ENCODE assay signal across 13 cellular contexts in genomic region chr4:142091691-142092182, GRCh38.
A peak's percentile ranks its signal among the peaks of the same experiment; 100 is the strongest.
DNase-seq lines count a peak whose midpoint lies in the region; ATAC-seq, FAIRE-seq and TF ChIP-seq lines count a peak whose summit lies in the region.
"Had no signal": no experiment of that assay in that cellular context is flagged by ENCODE, and none has a peak within 500 bp of the region (broad histone marks: within the 10 kb centered on the region; RNA-seq: fewer than 3 reads in every experiment).

No MANE protein-coding gene starts in this region.

- no peak for FAIRE-seq in GM12891 (lab: Jason Lieb, UNC)
- no peak for FAIRE-seq in GM12892 (lab: Jason Lieb, UNC)

- no peaks in the 10 kb centered on the region for H3K27me3 Mint-ChIP-seq in activated T-helper 17 cell treated with anti-CD3 and anti-CD28 coated beads, Interleukin-2, amount 50 U/mL, for 72 hours
- H3K27me3 Mint-ChIP-seq: T-cell had no signal

- no peaks in the 10 kb centered on the region for H3K9me3 Mint-ChIP-seq in activated T-helper 17 cell treated with anti-CD3 and anti-CD28 coated beads, Interleukin-2, amount 50 U/mL, for 72 hours
- H3K9me3 Mint-ChIP-seq in stimulated activated effector memory CD8-positive, alpha-beta T cell treated with anti-CD3 and anti-CD28 coated beads, Interleukin-12 subunit alpha, Interleukin-12 subunit beta, amount 100 ng/mL, for 72 hours, result no peaks in the 10 kb centered on the region
- H3K9me3 Mint-ChIP-seq: T-cell had no signal

- peaks cover 73% of the 10 kb centered on the region for H3K36me3 Mint-ChIP-seq in activated T-helper 17 cell treated with anti-CD3 and anti-CD28 coated beads, Interleukin-2, amount 50 U/mL, for 72 hours (ENCODE audit: low read depth)
- H3K36me3 Mint-ChIP-seq in stimulated activated effector memory CD8-positive, alpha-beta T cell treated with anti-CD3 and anti-CD28 coated beads, Interleukin-12 subunit alpha, Interleukin-12 subunit beta, amount 100 ng/mL, for 72 hours, result peaks cover 32% of the 10 kb centered on the region

- no peak for TF ChIP-seq CTCF in gastrocnemius medialis (IDR thresholded peaks at IDR 0.05 in 4 of 5, conservative IDR thresholded peaks at IDR 0.05 in 1 of 5)

- peak overlapping the region; percentile 65 for H3K27ac Mint-ChIP-seq in activated T-helper 17 cell treated with anti-CD3 and anti-CD28 coated beads, Interleukin-2, amount 50 U/mL, for 72 hours
- H3K27ac Mint-ChIP-seq in stimulated activated effector memory CD8-positive, alpha-beta T cell treated with anti-CD3 and anti-CD28 coated beads, Interleukin-12 subunit alpha, Interleukin-12 subunit beta, amount 100 ng/mL, for 72 hours, result no peak overlapping the region

- TF ChIP-seq POLR2A in gastrocnemius medialis (IDR thresholded peaks at IDR 0.05) (no peak), GM12891 (IDR thresholded peaks at IDR 0.05; ENCODE audit: low read depth, low read length) (no peak), GM12892 (IDR thresholded peaks at IDR 0.05; ENCODE audit: low read depth, low read length) (no peak)

- in situ Hi-C loops in gastrocnemius medialis (cut with MboI; ENCODE audit: low sequenced_read_pairs in 4 of 4), result no loop called here

- ATAC-seq in activated T-helper 17 cell treated with anti-CD3 and anti-CD28 coated beads, Interleukin-2, amount 50 U/mL, for 72 hours (replicated peaks), result no peak
- peak in 1 of 2 donors; percentile 44 for ATAC-seq in gastrocnemius medialis
- no peak for ATAC-seq in stimulated activated effector memory CD8-positive, alpha-beta T cell treated with anti-CD3 and anti-CD28 coated beads, Interleukin-12 subunit alpha, Interleukin-12 subunit beta, amount 100 ng/mL, for 72 hours
- ATAC-seq: T-cell had no signal

- H3K27me3 ChIP-seq in gastrocnemius medialis, result no peaks in the 10 kb centered on the region
- H3K27me3 ChIP-seq: spleen had no signal

- no peaks in the 10 kb centered on the region for H3K9me3 ChIP-seq in gastrocnemius medialis
- H3K9me3 ChIP-seq: spleen had no signal

- H3K4me1 Mint-ChIP-seq in activated T-helper 17 cell treated with anti-CD3 and anti-CD28 coated beads, Interleukin-2, amount 50 U/mL, for 72 hours, result no peaks in the 10 kb centered on the region
- H3K4me1 Mint-ChIP-seq in stimulated activated effector memory CD8-positive, alpha-beta T cell treated with anti-CD3 and anti-CD28 coated beads, Interleukin-12 subunit alpha, Interleukin-12 subunit beta, amount 100 ng/mL, for 72 hours, result no peaks in the 10 kb centered on the region

- no peak overlapping the region for H3K4me3 Mint-ChIP-seq in activated T-helper 17 cell treated with anti-CD3 and anti-CD28 coated beads, Interleukin-2, amount 50 U/mL, for 72 hours
- no peak overlapping the region for H3K4me3 Mint-ChIP-seq in stimulated activated effector memory CD8-positive, alpha-beta T cell treated with anti-CD3 and anti-CD28 coated beads, Interleukin-12 subunit alpha, Interleukin-12 subunit beta, amount 100 ng/mL, for 72 hours
- H3K4me3 Mint-ChIP-seq: T-cell had no signal

- no peak overlapping the region for H3K4me3 ChIP-seq in gastrocnemius medialis
- H3K4me3 ChIP-seq: spleen had no signal

- no peaks in the 10 kb centered on the region for H3K4me1 ChIP-seq in gastrocnemius medialis
- H3K4me1 ChIP-seq: spleen had no signal

- H3K36me3 ChIP-seq in gastrocnemius medialis, result no peaks in the 10 kb centered on the region
- H3K36me3 ChIP-seq: spleen had no signal

- peak overlapping the region; percentile 38 to 69 (median 47) for H3K27ac ChIP-seq in gastrocnemius medialis

- DNase-seq in GM03348 (ENCODE audit: low spot score), result peak; percentile 56
- DNase-seq in glomerular endothelial cell (ENCODE audit: extremely low read depth, low read depth, low spot score), result peak; percentile 60
- DNase-seq in gastrocnemius medialis, result no peak
- DNase-seq in GM12891 (ENCODE audit: insufficient read length, low spot score), result no peak
- DNase-seq in GM12892 (ENCODE audit: insufficient read length), result no peak
- DNase-seq in putamen (ENCODE audit: low spot score), result no peak
- no peak for DNase-seq in stimulated activated effector memory CD8-positive, alpha-beta T cell treated with anti-CD3 and anti-CD28 coated beads, Interleukin-12 subunit alpha, Interleukin-12 subunit beta, amount 100 ng/mL, for 72 hours (ENCODE audit: low spot score in 2 of 2)
- DNase-seq: activated gamma-delta T cell, hypothalamus, NCI-H2081, spleen, T-cell had no signal

- intact Hi-C loops in gastrocnemius medialis (cut with DNase I; ENCODE audit: low total_unique reads), result no loop called here

TF ChIP-seq in GM12891, 5 proteins besides CTCF, POLR2A, EP300 and RAD21:
- TF ChIP-seq POU2F2 (IDR thresholded peaks at IDR 0.05; ENCODE audit: low read depth, low read length) (no peak), SPI1 (IDR thresholded peaks at IDR 0.05; ENCODE audit: low read depth, low read length) (no peak), PAX5 (IDR thresholded peaks at IDR 0.05; ENCODE audit: insufficient read depth, low read length, severe bottlenecking) (no peak), TAF1 (IDR thresholded peaks at IDR 0.05; ENCODE audit: low read depth, low read length) (no peak), POLR2AphosphoS5 (IDR thresholded peaks at IDR 0.05; ENCODE audit: low read depth, low read length) (no peak)

Comparison
In these comparisons a context has a peak if more than half of its experiments do, and no peak if none do; other contexts are left out.
1. DNase-seq: peak in GM03348 (single experiment) and glomerular endothelial cell (single experiment); none in gastrocnemius medialis (0 of 2), GM12891 (single experiment), GM12892 (single experiment), putamen (single experiment) and stimulated activated effector memory CD8-positive, alpha-beta T cell treated with anti-CD3 and anti-CD28 coated beads, Interleukin-12 subunit alpha, Interleukin-12 subunit beta, amount 100 ng/mL, for 72 hours (0 of 2).